In the genomic region with DNA sequence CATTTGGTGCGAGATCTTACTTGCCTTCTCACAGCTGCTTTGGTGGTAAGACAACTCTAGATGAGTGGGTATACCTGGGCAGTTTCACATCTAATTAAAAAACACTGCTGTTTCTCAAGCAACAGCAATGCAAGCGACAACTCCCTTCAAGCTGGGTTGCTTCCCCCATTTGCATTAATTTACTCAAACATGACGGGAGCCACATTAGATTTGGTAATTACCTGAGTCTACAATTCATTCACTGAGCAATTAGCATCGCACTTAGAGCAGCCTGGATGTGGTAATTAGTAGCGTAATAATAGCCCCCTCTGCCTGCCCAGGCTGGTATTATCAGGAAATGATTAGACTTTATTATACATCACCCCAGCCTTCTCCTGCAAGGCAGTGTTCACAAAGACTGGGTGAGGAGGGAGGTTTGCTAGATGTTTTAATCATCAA, we compare ENCODE assay signal across 8 cellular contexts.
A peak's percentile ranks its signal among the peaks of the same experiment; 100 is the strongest.
DNase-seq lines count a peak whose midpoint lies in the region; ATAC-seq and TF ChIP-seq lines count a peak whose summit lies in the region.

No MANE protein-coding gene starts in this region.

- H3K9me3 ChIP-seq in breast epithelium, result no peaks in the 10 kb centered on the region
- no peaks in the 10 kb centered on the region for H3K9me3 ChIP-seq in PC-3 (ENCODE audit: low read length)

- H3K79me2 ChIP-seq in PC-3 (ENCODE audit: low read length), result no peaks in the 10 kb centered on the region

- H3K27ac ChIP-seq in breast epithelium, result no peak overlapping the region
- no peak overlapping the region for H3K27ac ChIP-seq in PC-3 (ENCODE audit: low read length)
- H3K27ac ChIP-seq in foreskin keratinocyte, result no peak overlapping the region
- H3K27ac ChIP-seq in coronary artery, result no peak overlapping the region

- BruUV-seq in MCF 10A (replicated peaks; lab: Mats Ljungman, UMichigan), result no TSS peak
- BruUV-seq in PC-3 (replicated peaks; lab: Mats Ljungman, UMichigan), result no TSS peak

- H3K4me3 ChIP-seq in breast epithelium, result no peak overlapping the region
- no peak overlapping the region for H3K4me3 ChIP-seq in PC-3 (ENCODE audit: low read length)
- H3K4me3 ChIP-seq in coronary artery, result no peak overlapping the region

- H3K27me3 ChIP-seq in breast epithelium (no peaks in the 10 kb centered on the region), PC-3 (ENCODE audit: low read length) (peaks cover 19% of the 10 kb centered on the region), foreskin keratinocyte (peaks cover 20% of the 10 kb centered on the region)

- peak; percentile 60 for DNase-seq in MCF 10A (ENCODE audit: unreplicated experiment)
- no peak for DNase-seq in breast epithelium (ENCODE audit: low spot score in 2 of 2)
- peak; percentile 51 for DNase-seq in PC-3
- DNase-seq in foreskin keratinocyte, result peak; percentile 3 to 9
- DNase-seq in activated CD4-positive, CD25-positive, alpha-beta regulatory T cell (lab: John Stamatoyannopoulos, UW), result no peak
- DNase-seq in coronary artery (ENCODE audit: low spot score), result no peak
- DNase-seq in NCI-H345 treated with DMSO at 0.1 percent for 48 hours (lab: John Stamatoyannopoulos, UW; ENCODE audit: unreplicated experiment), result no peak

- POLR2A ChIA-PET in MCF 10A (lab: Yijun Ruan, JAX), result interaction anchor here (0.6 to 1.0 kb wide), 3 partner anchors 28 to 274 kb away, joined by 3 to 4 read pairs (median 3); no protein-coding TSS in a partner anchor
- POLR2A ChIA-PET in PC-3 (lab: Charles Lee; ENCODE audit: unreplicated experiment), result no interaction called here

- no peaks in the 10 kb centered on the region for H3K9me2 ChIP-seq in PC-3 (replicated peaks; ENCODE audit: low read length)

- no peak overlapping the region for H3K9ac ChIP-seq in PC-3 (ENCODE audit: low read length)

- peaks cover 45% of the 10 kb centered on the region for H3K27me3 Mint-ChIP-seq in MCF 10A (ENCODE audit: insufficient read depth, unreplicated experiment)

- no peak overlapping the region for H3K4me2 ChIP-seq in PC-3 (ENCODE audit: low read length)

- no peaks in the 10 kb centered on the region for H3K4me1 Mint-ChIP-seq in MCF 10A (ENCODE audit: insufficient read depth, unreplicated experiment)

- H3K36me3 ChIP-seq in breast epithelium (no peaks in the 10 kb centered on the region), PC-3 (ENCODE audit: low read depth, low read length) (no peaks in the 10 kb centered on the region)

- no peaks in the 10 kb centered on the region for H3F3A ChIP-seq in PC-3 (ENCODE audit: low read length, unreplicated experiment)

- peak; percentile 70 for ATAC-seq in HG03342 (IDR thresholded peaks at IDR 0.05; ENCODE audit: unreplicated experiment)
- ATAC-seq in PC-3, result peak; percentile 94
- ATAC-seq in foreskin keratinocyte, result peak; percentile 80

- no peak overlapping the region for H3K4me3 Mint-ChIP-seq in MCF 10A (ENCODE audit: unreplicated experiment)

- H2AFZ ChIP-seq in PC-3 (ENCODE audit: low read length), result 0 out of 2 replicates have a peak overlapping the region, but pooled peaks have one; percentile 27

- H3K4me1 ChIP-seq in breast epithelium, result no peaks in the 10 kb centered on the region
- no peaks in the 10 kb centered on the region for H3K4me1 ChIP-seq in PC-3 (ENCODE audit: insufficient read depth, low read length)
- H3K4me1 ChIP-seq in foreskin keratinocyte, result peaks cover 3% of the 10 kb centered on the region

- TF ChIP-seq POLR2A in breast epithelium (IDR thresholded peaks at IDR 0.05), result no peak

- TF ChIP-seq CTCF in MCF 10A (IDR thresholded peaks at IDR 0.05; ENCODE audit: unreplicated experiment), result peak; percentile 52
- TF ChIP-seq CTCF in breast epithelium (IDR thresholded peaks at IDR 0.05), result no peak
- TF ChIP-seq CTCF in PC-3 (conservative IDR thresholded peaks at IDR 0.05; ENCODE audit: low read depth, low read length), result peak; percentile 73
- TF ChIP-seq CTCF in foreskin keratinocyte (conservative IDR thresholded peaks at IDR 0.05), result peak; percentile 64
- TF ChIP-seq CTCF in coronary artery (IDR thresholded peaks at IDR 0.05), result no peak

- H3K27ac Mint-ChIP-seq in MCF 10A (ENCODE audit: low read depth, unreplicated experiment), result no peak overlapping the region

- no peaks in the 10 kb centered on the region for H3K9me3 Mint-ChIP-seq in MCF 10A (ENCODE audit: unreplicated experiment)

- CTCF ChIA-PET in MCF 10A (lab: Yijun Ruan, JAX) (interaction anchor here (0.7 to 18.8 kb wide), 5 partner anchors 8 to 871 kb away, joined by 3 to 924 read pairs (median 4); no protein-coding TSS in a partner anchor), PC-3 (lab: Charles Lee) (interaction anchor here (1.1 kb wide), 1 partner anchor 12 kb away, joined by 3 read pairs; no protein-coding TSS in a partner anchor)

- intact Hi-C loops in MCF 10A (cut with micrococcal nuclease) (loop anchor here (1.0 kb wide), 1 partner anchor 278 kb away; no protein-coding TSS in a partner anchor), breast epithelium (cut with DNase I; ENCODE audit: low total_unique reads) (no loop called here), PC-3 (cut with micrococcal nuclease) (loop anchor here (1.0 kb wide), 1 partner anchor 59 kb away; no protein-coding TSS in a partner anchor)

- no peaks in the 10 kb centered on the region for H4K20me1 ChIP-seq in PC-3 (ENCODE audit: low read length)

- peaks cover 6% of the 10 kb centered on the region for H3K36me3 Mint-ChIP-seq in MCF 10A (ENCODE audit: insufficient read depth, unreplicated experiment)

Comparison
In these comparisons a context has a peak if more than half of its experiments do, and no peak if none do; other contexts are left out.
1. DNase-seq: peak in MCF 10A (single experiment), PC-3 (single experiment) and foreskin keratinocyte (2 of 2); none in breast epithelium (0 of 2), activated CD4-positive, CD25-positive, alpha-beta regulatory T cell (0 of 4), coronary artery (single experiment) and NCI-H345 treated with DMSO at 0.1 percent for 48 hours (single experiment).
2. CTCF ChIP-seq: peak in MCF 10A (single experiment), PC-3 (single experiment) and foreskin keratinocyte (single experiment); none in breast epithelium (0 of 3) and coronary artery (single experiment).
3. Peak in every context shown above with its lines, with median percentiles within 50 percentile points of each other: ATAC-seq.